ENCODE assay signal across 12 cellular contexts in genomic region chr11:886568-886967, GRCh38. TPM values are rescaled to one million over a fixed set of nuclear protein-coding genes. Genes with fewer than 3 reads are reported as not detected.
DNase-seq lines count a peak whose midpoint lies in the region; ATAC-seq lines count a peak whose summit lies in the region.
"Had no signal": no experiment of that assay in that cellular context is flagged by ENCODE, and none has a peak within 500 bp of the region (broad histone marks: within the 10 kb centered on the region; RNA-seq: fewer than 3 reads in every experiment).

No MANE protein-coding gene starts in this region.

- H3K79me1 ChIP-seq in neuronal stem cell (ENCODE audit: low read depth, low read length): peaks cover 8% of the 10 kb centered on the region

- no peak overlapping the region for H4K91ac ChIP-seq in neuronal stem cell (ENCODE audit: low read depth, low read length, poor library complexity)

- H2BK5ac ChIP-seq in neuronal stem cell (ENCODE audit: low read length): no peak overlapping the region

- WGBS in neuronal stem cell (ENCODE audit: extremely low coverage in 2 of 2, insufficient read length in 2 of 2, insufficient replicate concordance in 1 of 2), 2 donors: no CpG with 5 or more reads among the region's 17 CpGs

- no peak overlapping the region for H2BK120ac ChIP-seq in neuronal stem cell (ENCODE audit: low read depth, low read length)

- H4K8ac ChIP-seq in neuronal stem cell (ENCODE audit: low read depth, low read length): no peak overlapping the region

- H3K27me3 ChIP-seq in neuronal stem cell (ENCODE audit: control insufficient read depth in 3 of 3, insufficient read depth in 3 of 3, low read depth in 1 of 3, low read length in 3 of 3): no peaks in the 10 kb centered on the region

- no peak overlapping the region for H3K9ac ChIP-seq in neuronal stem cell (ENCODE audit: low read depth, low read length, poor library complexity)

- no peak overlapping the region for H3K14ac ChIP-seq in neuronal stem cell (ENCODE audit: low read length)

- H3K27me3 Mint-ChIP-seq in central memory CD8-positive, alpha-beta T cell: no peaks in the 10 kb centered on the region
- H3K27me3 Mint-ChIP-seq: CD4-positive, alpha-beta memory T cell had no signal

- ATAC-seq in central memory CD8-positive, alpha-beta T cell (replicated peaks; ENCODE audit: extremely low read depth, poor library complexity, severe bottlenecking): no peak

- no peak overlapping the region for H2BK15ac ChIP-seq in neuronal stem cell (ENCODE audit: low read length)

- peak overlapping the region; percentile 6 for H3K27ac Mint-ChIP-seq in central memory CD8-positive, alpha-beta T cell (ENCODE audit: low read depth)
- H3K27ac Mint-ChIP-seq: CD4-positive, alpha-beta memory T cell had no signal

- DNase-seq in central memory CD8-positive, alpha-beta T cell (ENCODE audit: low spot score in 2 of 2): no peak
- DNase-seq in neuronal stem cell (ENCODE audit: low spot score) (no peak), NCI-H446 treated with DMSO at 0.1 percent for 48 hours (lab: John Stamatoyannopoulos, UW) (no peak), substantia nigra (lab: John Stamatoyannopoulos, UW) (no peak)
- DNase-seq: C1 segment of cervical spinal cord, COR-L47, DMS153, DND-41, GOT3, H7, HCEC 1CT had no signal

- H3K27ac ChIP-seq in neuronal stem cell (replicated peaks; ENCODE audit: low read length) (no peak overlapping the region), substantia nigra (ENCODE audit: low read depth, low read length, poor library complexity, severe bottlenecking) (no peak overlapping the region)

- H3K4me3 Mint-ChIP-seq in central memory CD8-positive, alpha-beta T cell: no peak overlapping the region
- H3K4me3 Mint-ChIP-seq: CD4-positive, alpha-beta memory T cell had no signal

- no peak overlapping the region for H3K4me3 ChIP-seq in neuronal stem cell (ENCODE audit: low read length in 2 of 2)

- peaks cover 3% of the 10 kb centered on the region for H3K36me3 Mint-ChIP-seq in central memory CD8-positive, alpha-beta T cell (ENCODE audit: insufficient read depth)

- no peak overlapping the region for H3K4ac ChIP-seq in neuronal stem cell (ENCODE audit: low read length)

- H3K4me1 ChIP-seq in neuronal stem cell (ENCODE audit: control insufficient read depth in 2 of 2, insufficient read depth in 1 of 2, low read depth in 1 of 2, low read length in 2 of 2): peaks cover 0 to 11% of the 10 kb centered on the region in 2 donors

- H3K9me3 Mint-ChIP-seq in central memory CD8-positive, alpha-beta T cell: no peaks in the 10 kb centered on the region
- H3K9me3 Mint-ChIP-seq: CD4-positive, alpha-beta memory T cell had no signal

- H3K4me1 Mint-ChIP-seq in central memory CD8-positive, alpha-beta T cell: peaks cover 18% of the 10 kb centered on the region

- no peak overlapping the region for H2BK12ac ChIP-seq in neuronal stem cell (ENCODE audit: low read length)

- no peak overlapping the region for H2AFZ ChIP-seq in neuronal stem cell (ENCODE audit: low read length)

- no peak overlapping the region for H3K18ac ChIP-seq in neuronal stem cell (ENCODE audit: low read length)

- peak overlapping the region; percentile 43 for H3K23ac ChIP-seq in neuronal stem cell (ENCODE audit: low read depth, low read length, poor library complexity)

- H3K9me3 ChIP-seq in neuronal stem cell (replicated peaks in 1 of 2; ENCODE audit: control insufficient read depth in 2 of 2, insufficient read depth in 1 of 2, low read depth in 1 of 2, low read length in 2 of 2): no peaks in the 10 kb centered on the region

- H3K36me3 ChIP-seq in neuronal stem cell (replicated peaks in 1 of 2; ENCODE audit: control insufficient read depth in 2 of 2, insufficient read depth in 2 of 2, low read length in 2 of 2): peaks cover 22 to 61% of the 10 kb centered on the region in 2 donors

- no peak overlapping the region for H3K4me2 ChIP-seq in neuronal stem cell (ENCODE audit: insufficient read depth, low read length, poor library complexity, severe bottlenecking)

- no peak overlapping the region for H2AK5ac ChIP-seq in neuronal stem cell (ENCODE audit: low read depth, low read length)

RNA-seq across cellular contexts. Expression of gene CHID1, which starts 24.0 kb away (rescaled TPM):
- polyA plus RNA-seq in neuronal stem cell (2013, experiment 1 of 2): 42.0 TPM
- 43.9 TPM for polyA plus RNA-seq in neuronal stem cell (2013, experiment 2 of 2)

RNA-seq across cellular contexts. Expression of gene AP2A2, which starts 39.1 kb away (rescaled TPM):
- polyA plus RNA-seq in neuronal stem cell (2013, experiment 1 of 2): 49.2 TPM
- polyA plus RNA-seq in neuronal stem cell (2013, experiment 2 of 2): 52.4 TPM

RNA-seq across cellular contexts. Expression of gene TSPAN4, which starts 43.9 kb away (rescaled TPM):
- 39.4 TPM for polyA plus RNA-seq in neuronal stem cell (2013, experiment 1 of 2)
- 35.6 TPM for polyA plus RNA-seq in neuronal stem cell (2013, experiment 2 of 2)

RNA-seq across cellular contexts. Expression of gene POLR2L, which starts 44.2 kb away (rescaled TPM):
- 129 TPM for polyA plus RNA-seq in neuronal stem cell (2013, experiment 1 of 2)
- 129 TPM for polyA plus RNA-seq in neuronal stem cell (2013, experiment 2 of 2)

RNA-seq across cellular contexts. Expression of gene CD151, which starts 53.8 kb away (rescaled TPM):
- polyA plus RNA-seq in neuronal stem cell (2013, experiment 1 of 2): 74.1 TPM
- 74.3 TPM for polyA plus RNA-seq in neuronal stem cell (2013, experiment 2 of 2)
